In the genomic region with DNA sequence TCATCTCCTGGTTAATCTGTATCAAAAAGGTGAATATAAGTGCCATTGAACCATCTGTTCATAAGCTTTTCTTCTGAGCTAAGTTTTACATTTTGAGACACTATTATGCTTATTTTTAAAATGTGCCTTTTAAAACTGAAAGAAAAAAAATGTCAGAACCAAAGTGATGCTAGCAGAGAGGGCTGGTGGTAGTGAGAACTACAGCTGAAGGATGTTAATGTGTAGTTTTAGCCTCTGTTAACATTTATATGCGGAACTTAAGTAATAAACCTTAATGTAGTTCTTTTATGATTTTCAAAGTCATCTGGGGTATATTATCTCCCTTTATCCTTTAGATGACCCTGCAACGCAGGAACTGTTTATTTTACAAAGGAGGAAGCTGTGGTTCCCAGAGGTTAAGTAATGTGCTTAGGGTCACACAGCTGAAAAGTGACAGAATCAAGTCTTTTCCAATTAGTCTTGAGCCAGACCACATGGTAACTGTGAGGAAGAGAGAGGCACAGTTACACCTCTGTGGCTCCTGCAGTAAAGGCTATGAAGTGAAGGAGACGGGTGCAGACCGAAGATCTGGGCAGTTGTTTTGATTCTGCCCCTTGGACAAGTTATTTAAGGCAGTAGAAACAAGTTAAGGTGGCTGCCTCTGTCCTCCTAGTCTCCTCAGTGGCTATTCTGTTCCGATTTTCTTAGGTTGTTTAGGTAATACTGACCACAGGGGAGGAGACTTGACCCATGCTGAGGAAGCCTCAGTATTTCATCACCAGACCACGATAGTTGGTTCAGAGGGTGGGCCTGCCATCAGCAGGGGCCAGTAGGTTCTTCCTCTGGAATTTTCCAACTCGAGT, we compare ENCODE assay signal across 8 cellular contexts. TPM values are rescaled to one million over a fixed set of nuclear protein-coding genes. Genes with fewer than 3 reads are reported as not detected.
DNase-seq lines count a peak whose midpoint lies in the region; ATAC-seq, FAIRE-seq and TF ChIP-seq lines count a peak whose summit lies in the region.

No MANE protein-coding gene starts in this region.

- BruUV-seq in K562 (replicated peaks; lab: Mats Ljungman, UMichigan) = no TSS peak

- no peaks in the 10 kb centered on the region for H4K20me1 ChIP-seq in K562 (replicated peaks; ENCODE audit: control insufficient read depth, insufficient read depth, low read length)

- FAIRE-seq in A549 (lab: Jason Lieb, UNC) (peak; percentile 13), K562 (lab: Jason Lieb, UNC) (no peak)

- H3K27me3 ChIP-seq in K562 (ENCODE audit: control insufficient read depth in 2 of 2, insufficient read depth in 2 of 2, low read length in 2 of 2) = no peaks in the 10 kb centered on the region
- no peaks in the 10 kb centered on the region for H3K27me3 ChIP-seq in ovary

- H3K4me3 ChIP-seq in A549 (no peak overlapping the region), K562 (no peak overlapping the region), ovary (no peak overlapping the region)

- POLR2A ChIA-PET in A549 (lab: Yijun Ruan, JAX) (no interaction called here), K562 (lab: Yijun Ruan, JAX) (interaction anchor here (0.5 kb wide), 1 partner anchor 42 kb away, joined by 3 read pairs; no protein-coding TSS in a partner anchor)

- H3K9me3 ChIP-seq in A549 (no peaks in the 10 kb centered on the region), K562 (replicated peaks; ENCODE audit: control insufficient read depth, insufficient read depth, low read depth, low read length) (no peaks in the 10 kb centered on the region), ovary (no peaks in the 10 kb centered on the region)

- intact Hi-C loops in K562 (cut with micrococcal nuclease) = no loop called here
- intact Hi-C loops in ovary (cut with DNase I) = no loop called here

- no peak for TF ChIP-seq POLR2A in A549 (IDR thresholded peaks at IDR 0.05; ENCODE audit: low read length)
- TF ChIP-seq POLR2A in K562 (conservative IDR thresholded peaks at IDR 0.05) = no peak
- TF ChIP-seq POLR2A in ovary (IDR thresholded peaks at IDR 0.05) = no peak

- no peak overlapping the region for H3K4me2 ChIP-seq in A549
- H3K4me2 ChIP-seq in K562 (ENCODE audit: insufficient read depth, low read length) = no peak overlapping the region

- H3K27ac ChIP-seq in A549 (no peak overlapping the region), K562 (ENCODE audit: extremely low read depth, low read depth, low read length) (no peak overlapping the region), ovary (no peak overlapping the region)

- ATAC-seq in A549 = no peak
- peak; percentile 78 for ATAC-seq in GM19043 (IDR thresholded peaks at IDR 0.05; ENCODE audit: low read depth, unreplicated experiment)
- peak; percentile 45 for ATAC-seq in HG03565 (IDR thresholded peaks at IDR 0.05; ENCODE audit: unreplicated experiment)
- peak; percentile 46; the same call in 1 of the 3 replicates for ATAC-seq in K562

- DNase-seq in A549 (ENCODE audit: low read depth in 1 of 2, low spot score in 1 of 2) (no peak), K562 (ENCODE audit: extremely low read depth in 1 of 4, low spot score in 3 of 4) (peak in 1 of 4 experiments; percentile 0), pons (ENCODE audit: low spot score) (peak; percentile 41), COLO668 (lab: John Stamatoyannopoulos, UW; ENCODE audit: unreplicated experiment) (no peak), middle frontal gyrus (ENCODE audit: extremely low spot score, low spot score) (no peak), ovary (no peak)

- in situ Hi-C loops in K562 (cut with MboI) = no loop called here

- no peaks in the 10 kb centered on the region for H3K36me3 ChIP-seq in K562 (ENCODE audit: control insufficient read depth, insufficient read depth, low read length)
- H3K36me3 ChIP-seq in ovary = no peaks in the 10 kb centered on the region

- H3K79me2 ChIP-seq in K562 (ENCODE audit: control insufficient read depth, insufficient read depth, low read length) = no peaks in the 10 kb centered on the region

- no peak overlapping the region for H2AFZ ChIP-seq in K562 (ENCODE audit: low read depth, low read length)

- 58% methylated on average over 7 of the region's 7 CpGs for WGBS in A549 (ENCODE audit: missing lambda C conversion rate)
- 0% methylated on average over 5 of the region's 7 CpGs for WGBS in K562 (ENCODE audit: insufficient coverage, low coverage, missing lambda C conversion rate)
- WGBS in ovary, 3 donors = 43 to 48% (median 47%) methylated on average over 7 of the region's 7 CpGs

- no peak overlapping the region for H3K9ac ChIP-seq in K562 (ENCODE audit: insufficient read depth in 1 of 2, low read depth in 2 of 2, low read length in 2 of 2)

- no peaks in the 10 kb centered on the region for H3K9me1 ChIP-seq in K562 (ENCODE audit: control insufficient read depth, insufficient read depth, low read length)

- no peak for TF ChIP-seq CTCF in A549 (IDR thresholded peaks at IDR 0.05)
- no peak for TF ChIP-seq CTCF in K562 (IDR thresholded peaks at IDR 0.05 in 2 of 3, conservative IDR thresholded peaks at IDR 0.05 in 1 of 3; ENCODE audit: insufficient read depth in 2 of 3, low read depth in 1 of 3, low read length in 3 of 3)
- no peak for TF ChIP-seq CTCF in ovary (IDR thresholded peaks at IDR 0.05)

- TF ChIP-seq RAD21 in A549 (conservative IDR thresholded peaks at IDR 0.05 in 1 of 2, IDR thresholded peaks at IDR 0.05 in 1 of 2) (no peak), K562 (CRISPR knock-in tag; conservative IDR thresholded peaks at IDR 0.05 in 1 of 2, IDR thresholded peaks at IDR 0.05 in 1 of 2) (no peak)

- TF ChIP-seq EP300 in A549 (IDR thresholded peaks at IDR 0.05) = no peak
- no peak for TF ChIP-seq EP300 in K562 (IDR thresholded peaks at IDR 0.05; ENCODE audit: low read length)
- no peak for TF ChIP-seq EP300 in ovary (IDR thresholded peaks at IDR 0.05)

- H3K4me1 ChIP-seq in A549 (no peaks in the 10 kb centered on the region), K562 (replicated peaks in 1 of 2; ENCODE audit: control insufficient read depth in 2 of 2, insufficient read depth in 2 of 2, low read length in 2 of 2) (no peaks in the 10 kb centered on the region), ovary (ENCODE audit: insufficient read depth) (peaks cover 2% of the 10 kb centered on the region)

- CTCF ChIA-PET in A549 (lab: Yijun Ruan, JAX) (interaction anchor here (1.6 kb wide), 1 partner anchor 94 kb away, joined by 4 read pairs; no protein-coding TSS in a partner anchor), K562 (lab: Yijun Ruan, JAX; ENCODE audit: low intra/inter-chr PET ratio) (interaction anchor here (0.6 kb wide), 1 partner anchor 515 kb away, joined by 5 read pairs; no protein-coding TSS in a partner anchor)

TF ChIP-seq in A549, 52 proteins besides CTCF, POLR2A, EP300 and RAD21:
- no peak for TF ChIP-seq HDAC2 (IDR thresholded peaks at IDR 0.05)

TF ChIP-seq in K562, 482 proteins besides CTCF, POLR2A, EP300 and RAD21 (continues in another document):
- TF ChIP-seq ZNF134 (CRISPR knock-in tag; conservative IDR thresholded peaks at IDR 0.05) (peak; percentile 87), TEAD4 (IDR thresholded peaks at IDR 0.05; ENCODE audit: low read length) (peak; percentile 11; the same call in 1 of the 2 replicates), TEAD4 (CRISPR knock-in tag; IDR thresholded peaks at IDR 0.05; ENCODE audit: borderline replicate concordance) (no peak), PCBP1 (IDR thresholded peaks at IDR 0.05; ENCODE audit: low read depth, low read length, poor library complexity, severe bottlenecking) (no peak), ETV5 (CRISPR knock-in tag; IDR thresholded peaks at IDR 0.05; ENCODE audit: low read depth) (no peak), PTRF (tag; IDR thresholded peaks at IDR 0.05) (no peak), THRAP3 (IDR thresholded peaks at IDR 0.05; ENCODE audit: borderline replicate concordance) (no peak)
- TF ChIP-seq, protein P1, sequence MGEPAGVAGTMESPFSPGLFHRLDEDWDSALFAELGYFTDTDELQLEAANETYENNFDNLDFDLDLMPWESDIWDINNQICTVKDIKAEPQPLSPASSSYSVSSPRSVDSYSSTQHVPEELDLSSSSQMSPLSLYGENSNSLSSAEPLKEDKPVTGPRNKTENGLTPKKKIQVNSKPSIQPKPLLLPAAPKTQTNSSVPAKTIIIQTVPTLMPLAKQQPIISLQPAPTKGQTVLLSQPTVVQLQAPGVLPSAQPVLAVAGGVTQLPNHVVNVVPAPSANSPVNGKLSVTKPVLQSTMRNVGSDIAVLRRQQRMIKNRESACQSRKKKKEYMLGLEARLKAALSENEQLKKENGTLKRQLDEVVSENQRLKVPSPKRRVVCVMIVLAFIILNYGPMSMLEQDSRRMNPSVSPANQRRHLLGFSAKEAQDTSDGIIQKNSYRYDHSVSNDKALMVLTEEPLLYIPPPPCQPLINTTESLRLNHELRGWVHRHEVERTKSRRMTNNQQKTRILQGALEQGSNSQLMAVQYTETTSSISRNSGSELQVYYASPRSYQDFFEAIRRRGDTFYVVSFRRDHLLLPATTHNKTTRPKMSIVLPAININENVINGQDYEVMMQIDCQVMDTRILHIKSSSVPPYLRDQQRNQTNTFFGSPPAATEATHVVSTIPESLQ (CRISPR knock-in tag; IDR thresholded peaks at IDR 0.05) = no peak

RNA-seq across cellular contexts. Expression of a gene that starts 23.9 kb away (rescaled TPM):
- polyA plus RNA-seq in A549 (2011; rRNA removed) = 2.2 and 3.0 TPM in 2 replicates
- 0.69 and 0.78 TPM in 2 replicates for polyA plus RNA-seq in A549 (2012; cell fraction: cytosol; rRNA removed)
- polyA plus RNA-seq in A549 (2012; cell fraction: nucleus; rRNA removed) = 0.24 and 0.44 TPM in 2 replicates
- 1.8 to 2.4 TPM (median 2.1 TPM) in 3 replicates for polyA plus RNA-seq in A549 (2017; fragmentation: RNase III; extraction: RNeasy Plus Mini Kit Qiagen cat#74134 plus additional on column Dnase treatment)
- polyA minus RNA-seq in A549 (2011; rRNA and poly(A)+ RNA removed) = 1.2 and 2.1 TPM in 2 replicates
- total RNA-seq in K562 (2011; cell fraction: chromatin; rRNA removed; ENCODE audit: low replicate concordance) = not detected in 2 replicates
- total RNA-seq in K562 (2011; cell fraction: nucleolus; rRNA removed) = not detected in 2 replicates
- not detected in 2 replicates for total RNA-seq in K562 (2011; cell fraction: nucleoplasm; rRNA removed)
- not detected in 2 replicates for total RNA-seq in K562 (2014; rRNA removed)
- total RNA-seq in K562 (2014; rRNA removed; fragmentation: Illumina TruSeq; extraction: Trizol) = not detected in 2 replicates
- total RNA-seq in K562 (2015; rRNA removed; fragmentation: Illumina TruSeq; extraction: Trizol) = not detected in 2 replicates
- 0.18 TPM in 1 of 2 replicates, not detected in the other for total RNA-seq in K562 (2021)
- polyA plus RNA-seq in K562 (2011; rRNA removed) = 0.12 TPM in 1 of 2 replicates, not detected in the other
- not detected in 2 replicates for polyA plus RNA-seq in K562 (2011; cell fraction: cytosol; rRNA removed)
- not detected in 2 replicates for polyA plus RNA-seq in K562 (2011; cell fraction: nucleus; rRNA removed)
- 0.07 TPM in 1 of 2 replicates, not detected in the other for polyA plus RNA-seq in K562 (2012)
- polyA plus RNA-seq in K562 (2014; fragmentation: Illumina TruSeq; extraction: Trizol) = not detected in 2 replicates
- polyA plus RNA-seq in K562 (2014; fragmentation: Nextera tagmentation; extraction: Ambion mirVana) = not detected
- not detected in 2 replicates for polyA plus RNA-seq in K562 (2014; rRNA removed)
- polyA minus RNA-seq in K562 (2011; rRNA and poly(A)+ RNA removed) = not detected in 2 replicates
- polyA minus RNA-seq in K562 (2011; cell fraction: cytosol; rRNA and poly(A)+ RNA removed) = not detected in 2 replicates
- not detected in 2 replicates for polyA minus RNA-seq in K562 (2011; cell fraction: nucleus; rRNA and poly(A)+ RNA removed)
- 10 to 100 TPM in 6 of 7 donors, 1 to 10 TPM in 1; 9.4 to 27.3 (median 11.4) TPM for total RNA-seq in ovary
- polyA plus RNA-seq in ovary = 10 to 100 TPM; 10.2 to 29.4 TPM

Comparison
In these comparisons a context has a peak if more than half of its experiments do, and no peak if none do; other contexts are left out.
1. ATAC-seq: peak in GM19043 (single experiment), HG03565 (single experiment) and K562 (single experiment); none in A549 (0 of 2).